1 cellular context compared by ENCODE assay signal in genomic region chr7:21104124-21104500, GRCh38.
TF ChIP-seq lines count a peak whose summit lies in the region.

No MANE protein-coding gene starts in this region.

TF ChIP-seq in GM23338, 12 proteins besides CTCF, POLR2A, EP300 and RAD21 (continued from another document):
- no peak for TF ChIP-seq REST (IDR thresholded peaks at IDR 0.05; ENCODE audit: unreplicated experiment)
